ENCODE assay signal across 29 cellular contexts in genomic region chr3:4819761-4820160, GRCh38.
A peak's percentile ranks its signal among the peaks of the same experiment; 100 is the strongest.
DNase-seq lines count a peak whose midpoint lies in the region; ATAC-seq and TF ChIP-seq lines count a peak whose summit lies in the region.
"Had no signal": no experiment of that assay in that cellular context is flagged by ENCODE, and none has a peak within 500 bp of the region (broad histone marks: within the 10 kb centered on the region; RNA-seq: fewer than 3 reads in every experiment).

No MANE protein-coding gene starts in this region.

- H3K4me1 Mint-ChIP-seq in stimulated activated naive CD8-positive, alpha-beta T cell treated with anti-CD3 and anti-CD28 coated beads, Interleukin-15, Interleukin-2, amounts not matched to agents 100 ng/mL and 50 ng/mL, for 24 hours (ENCODE audit: low read depth), result peaks cover 68% of the 10 kb centered on the region
- H3K4me1 Mint-ChIP-seq in activated CD4-positive, alpha-beta memory T cell treated with anti-CD3 and anti-CD28 coated beads, Interleukin-2, amount 10 ng/mL, durations not matched to agents 7 days and 5 days, result peaks cover 49% of the 10 kb centered on the region

- H2AK5ac ChIP-seq in mesendoderm (ENCODE audit: low read length), result no peak overlapping the region

- no peak overlapping the region for H2BK120ac ChIP-seq in mesendoderm (ENCODE audit: low read depth, low read length)

- H3K9me3 ChIP-seq in stomach, result peaks cover 0 to 8% (median 2%) of the 10 kb centered on the region in 4 donors
- H3K9me3 ChIP-seq: breast epithelium, esophagus muscularis mucosa, gastrocnemius medialis, SK-N-SH, tibial artery had no signal

- no peak overlapping the region for H3K18ac ChIP-seq in mesendoderm (ENCODE audit: low read length)

- H3K9me3 Mint-ChIP-seq in stimulated activated naive CD8-positive, alpha-beta T cell treated with anti-CD3 and anti-CD28 coated beads, Interleukin-15, Interleukin-2, amounts not matched to agents 100 ng/mL and 50 ng/mL, for 24 hours, result peaks cover 9% of the 10 kb centered on the region
- H3K9me3 Mint-ChIP-seq in activated CD4-positive, alpha-beta memory T cell treated with anti-CD3 and anti-CD28 coated beads, Interleukin-2, amount 10 ng/mL, durations not matched to agents 7 days and 5 days, result peaks cover 7% of the 10 kb centered on the region
- H3K9me3 Mint-ChIP-seq: activated B cell treated with CpG ODN at 0.5 μM for 24 hours, naive B cell had no signal

- TF ChIP-seq EP300 in stomach (IDR thresholded peaks at IDR 0.05), result no peak

- no peak overlapping the region for H2BK15ac ChIP-seq in mesendoderm (replicated peaks; ENCODE audit: low read depth)

- no peak for TF ChIP-seq POLR2A in stomach (IDR thresholded peaks at IDR 0.05)

- no peak overlapping the region for H2BK5ac ChIP-seq in mesendoderm (ENCODE audit: low read length)

- POLR2A ChIA-PET in activated CD4-positive, alpha-beta memory T cell treated with anti-CD3 and anti-CD28 coated beads, Interleukin-2, amount 10 ng/mL, durations not matched to agents 7 days and 5 days (lab: Charles Lee), result interaction anchor here (1.0 to 3.3 kb wide), 3 partner anchors 11 to 159 kb away, joined by 3 to 36 read pairs (median 16); no protein-coding TSS in a partner anchor

- H3K27me3 ChIP-seq in mesendoderm (ENCODE audit: insufficient read depth, low read length, poor library complexity), result no peaks in the 10 kb centered on the region
- no peaks in the 10 kb centered on the region for H3K27me3 ChIP-seq in stomach
- H3K27me3 ChIP-seq: breast epithelium, esophagus muscularis mucosa, gastrocnemius medialis, spleen, tibial artery had no signal

- no peak overlapping the region for H4K8ac ChIP-seq in mesendoderm (ENCODE audit: low read depth, low read length)

- no peaks in the 10 kb centered on the region for H3K79me2 ChIP-seq in mesendoderm (ENCODE audit: control insufficient read depth, insufficient read depth, low read length)

- H3K9ac ChIP-seq in mesendoderm (ENCODE audit: low read length), result no peak overlapping the region
- H3K9ac ChIP-seq: SK-N-SH had no signal

- H3K36me3 ChIP-seq in mesendoderm (ENCODE audit: control insufficient read depth, insufficient read depth, low read length) (no peaks in the 10 kb centered on the region), stomach (peaks cover 11 to 85% (median 72%) of the 10 kb centered on the region in 4 donors)
- H3K36me3 ChIP-seq: breast epithelium had no signal

- H3K56ac ChIP-seq in mesendoderm (ENCODE audit: low read length), result no peak overlapping the region

- no peak for ATAC-seq in stimulated activated naive CD8-positive, alpha-beta T cell treated with anti-CD3 and anti-CD28 coated beads, Interleukin-15, Interleukin-2, amounts not matched to agents 100 U/mL and 50 U/mL, for 24 hours
- ATAC-seq: gastrocnemius medialis had no signal

- no peak overlapping the region for H3K27ac ChIP-seq in mesendoderm (ENCODE audit: low read depth, low read length)
- H3K27ac ChIP-seq in stomach, result no peak overlapping the region
- H3K27ac ChIP-seq in caudate nucleus (ENCODE audit: low read depth, low read length), result no peak overlapping the region
- H3K27ac ChIP-seq: breast epithelium, gastrocnemius medialis, left ventricle myocardium inferior, spleen, tibial artery had no signal

- H3K36me3 Mint-ChIP-seq in stimulated activated naive CD8-positive, alpha-beta T cell treated with anti-CD3 and anti-CD28 coated beads, Interleukin-15, Interleukin-2, amounts not matched to agents 100 ng/mL and 50 ng/mL, for 24 hours (ENCODE audit: low read depth), result peaks cover 89% of the 10 kb centered on the region
- peaks cover 84% of the 10 kb centered on the region for H3K36me3 Mint-ChIP-seq in activated CD4-positive, alpha-beta memory T cell treated with anti-CD3 and anti-CD28 coated beads, Interleukin-2, amount 10 ng/mL, durations not matched to agents 7 days and 5 days (ENCODE audit: low read depth)

- intact Hi-C loops in stomach (cut with DNase I; ENCODE audit: low total_unique reads), result no loop called here

- H3K23ac ChIP-seq in mesendoderm (ENCODE audit: low read length), result no peak overlapping the region

- no peaks in the 10 kb centered on the region for H3K27me3 Mint-ChIP-seq in stimulated activated naive CD8-positive, alpha-beta T cell treated with anti-CD3 and anti-CD28 coated beads, Interleukin-15, Interleukin-2, amounts not matched to agents 100 ng/mL and 50 ng/mL, for 24 hours
- H3K27me3 Mint-ChIP-seq in activated CD4-positive, alpha-beta memory T cell treated with anti-CD3 and anti-CD28 coated beads, Interleukin-2, amount 10 ng/mL, durations not matched to agents 7 days and 5 days, result no peaks in the 10 kb centered on the region
- H3K27me3 Mint-ChIP-seq: activated B cell treated with CpG ODN at 0.5 μM for 24 hours, naive B cell had no signal

- H3K79me1 ChIP-seq in mesendoderm (ENCODE audit: low read length), result no peaks in the 10 kb centered on the region

- peak overlapping the region; percentile 99 for H3K27ac Mint-ChIP-seq in stimulated activated naive CD8-positive, alpha-beta T cell treated with anti-CD3 and anti-CD28 coated beads, Interleukin-15, Interleukin-2, amounts not matched to agents 100 ng/mL and 50 ng/mL, for 24 hours
- H3K27ac Mint-ChIP-seq in activated CD4-positive, alpha-beta memory T cell treated with anti-CD3 and anti-CD28 coated beads, Interleukin-2, amount 10 ng/mL, durations not matched to agents 7 days and 5 days, result peak overlapping the region; percentile 12
- H3K27ac Mint-ChIP-seq: activated B cell treated with CpG ODN at 0.5 μM for 24 hours, endodermal cell had no signal

- H3K4me3 ChIP-seq in mesendoderm (ENCODE audit: low read length) (no peak overlapping the region), stomach (no peak overlapping the region)
- H3K4me3 ChIP-seq: breast epithelium, esophagus muscularis mucosa, gastrocnemius medialis, left ventricle myocardium inferior, spleen, tibial artery had no signal

- H3K4me3 Mint-ChIP-seq in stimulated activated naive CD8-positive, alpha-beta T cell treated with anti-CD3 and anti-CD28 coated beads, Interleukin-15, Interleukin-2, amounts not matched to agents 100 ng/mL and 50 ng/mL, for 24 hours, result peak overlapping the region; percentile 70
- H3K4me3 Mint-ChIP-seq in activated CD4-positive, alpha-beta memory T cell treated with anti-CD3 and anti-CD28 coated beads, Interleukin-2, amount 10 ng/mL, durations not matched to agents 7 days and 5 days, result no peak overlapping the region
- H3K4me3 Mint-ChIP-seq: activated B cell treated with CpG ODN at 0.5 μM for 24 hours, endodermal cell, naive B cell had no signal

- DNase-seq in stimulated activated naive CD8-positive, alpha-beta T cell treated with anti-CD3 and anti-CD28 coated beads, Interleukin-15, Interleukin-2, amounts not matched to agents 100 U/mL and 50 U/mL, for 24 hours, result no peak
- no peak for DNase-seq in activated CD4-positive, alpha-beta memory T cell treated with anti-CD3 and anti-CD28 coated beads, Interleukin-2, amount 10 ng/mL, durations not matched to agents 7 days and 5 days
- DNase-seq in mesendoderm, result peak; percentile 80
- DNase-seq in stomach, result no peak
- DNase-seq in NCI-H1105 treated with DMSO at 0.1 percent for 48 hours (lab: John Stamatoyannopoulos, UW), result no peak
- no peak for DNase-seq in caudate nucleus (lab: John Stamatoyannopoulos, UW)
- DNase-seq: activated B cell treated with CpG ODN at 0.5 μM for 24 hours; activated CD8-positive, alpha-beta memory T cell treated with anti-CD3 and anti-CD28 coated beads for 24 hours; amniotic stem cell; cortex of kidney; DMS153; endodermal cell; gastrocnemius medialis; hippocampal formation; left ventricle myocardium inferior; naive B cell; NCI-H1092 treated with DMSO at 0.1 percent for 48 hours; NCI-H2029; NCI-H446; retina; SK-N-SH; spleen; stimulated activated CD4-positive, alpha-beta T cell treated with anti-CD3 and anti-CD28 coated beads, Interleukin-4, amount 100 ng/mL, for 24 hours; stimulated activated naive CD4-positive, alpha-beta T cell treated with Interleukin-2 at 50 U/mL for 16 hours; T1000; tibial artery had no signal

- H4K5ac ChIP-seq in mesendoderm (ENCODE audit: low read length), result no peak overlapping the region

- no peak overlapping the region for H3K4me2 ChIP-seq in mesendoderm (ENCODE audit: low read length)
- H3K4me2 ChIP-seq: SK-N-SH had no signal

- peaks cover 5% of the 10 kb centered on the region for H3K4me1 ChIP-seq in mesendoderm (ENCODE audit: control insufficient read depth, low read depth, low read length)
- H3K4me1 ChIP-seq in stomach, result peaks cover 0 to 10% (median 5%) of the 10 kb centered on the region in 4 donors
- H3K4me1 ChIP-seq: breast epithelium had no signal

- no CpG with 5 or more reads among the region's 3 CpGs for WGBS in mesendoderm (ENCODE audit: extremely low coverage, insufficient coverage, low lambda C conversion rate)
- 55 to 90% (median 75%) methylated on average over 3 of the region's 3 CpGs for WGBS in stomach, 5 donors

- no peak for TF ChIP-seq CTCF in stomach (IDR thresholded peaks at IDR 0.05)

- CTCF ChIA-PET in activated CD4-positive, alpha-beta memory T cell treated with anti-CD3 and anti-CD28 coated beads, Interleukin-2, amount 10 ng/mL, durations not matched to agents 7 days and 5 days (lab: Charles Lee), result no interaction called here

- H3K4ac ChIP-seq in mesendoderm (ENCODE audit: low read depth, low read length), result no peak overlapping the region
